16 cellular contexts compared by ENCODE assay signal in the genomic region with DNA sequence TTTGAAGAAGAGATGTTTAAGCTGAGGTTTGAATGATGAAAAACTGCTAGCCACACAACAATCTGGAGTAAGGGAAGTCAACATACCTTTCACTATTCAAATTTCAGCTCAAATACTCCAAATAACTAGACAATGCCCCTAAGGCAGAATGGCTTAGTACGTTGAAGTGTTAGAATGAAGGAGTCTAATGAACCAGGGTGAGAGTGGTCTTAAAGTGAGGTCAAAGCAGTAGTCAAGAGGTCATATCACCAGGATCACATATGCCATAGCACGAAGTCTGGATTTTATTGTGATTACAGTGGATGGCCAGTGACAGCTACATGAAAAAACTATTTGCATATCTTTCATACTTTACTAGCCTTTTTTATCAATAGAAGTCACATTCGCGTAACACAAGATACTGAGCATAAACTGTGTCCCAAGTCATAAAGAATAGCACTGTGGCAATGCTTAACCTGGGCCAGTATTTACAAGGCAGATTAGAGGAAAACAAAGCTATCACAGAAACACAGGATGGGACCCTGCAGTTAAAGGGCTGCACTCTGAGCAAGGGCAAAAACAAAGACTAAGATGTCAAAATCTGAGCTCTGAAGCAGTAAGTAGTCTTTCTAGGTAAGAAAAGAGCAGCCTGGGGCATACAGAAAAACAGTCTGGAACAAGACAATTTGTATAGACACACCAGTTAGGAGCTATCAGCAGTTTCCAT.
DNase-seq lines count a peak whose midpoint lies in the region; ATAC-seq, FAIRE-seq and TF ChIP-seq lines count a peak whose summit lies in the region.
"Had no signal": no experiment of that assay in that cellular context is flagged by ENCODE, and none has a peak within 500 bp of the region (broad histone marks: within the 10 kb centered on the region; RNA-seq: fewer than 3 reads in every experiment).

No MANE protein-coding gene starts in this region.

- FAIRE-seq in GM19239 (lab: Jason Lieb, UNC) (peak; percentile 67), bronchial epithelial cell (lab: Jason Lieb, UNC) (peak; percentile 7)

- dilution Hi-C loops in IMR-90 (cut with HindIII; ENCODE audit: low sequenced_read_pairs, unreplicated experiment): no loop called here

- no peak for TF ChIP-seq RAD21 in IMR-90 (IDR thresholded peaks at IDR 0.05; ENCODE audit: low read length)

- no peaks in the 10 kb centered on the region for H4K20me1 ChIP-seq in IMR-90 (ENCODE audit: insufficient read depth, low read length)
- H4K20me1 ChIP-seq: BLaER1 treated with 17β-estradiol and CSF1 and Interleukin-3, amounts not matched to agents 10 nM and 100 nM had no signal

- H3K4me1 ChIP-seq in IMR-90 (ENCODE audit: control insufficient read depth, insufficient read depth, low read length) (no peaks in the 10 kb centered on the region; the same call in 1 of the 2 replicates), mesodermal cell (ENCODE audit: control insufficient read depth, insufficient read depth, low read length, poor library complexity, severe bottlenecking) (peaks cover 16% of the 10 kb centered on the region), colonic mucosa (no peaks in the 10 kb centered on the region)
- H3K4me1 ChIP-seq: A549; BLaER1 treated with 17β-estradiol and CSF1 and Interleukin-3, amounts not matched to agents 10 nM and 100 nM had no signal

- no peak overlapping the region for H3K4me3 ChIP-seq in IMR-90 (ENCODE audit: insufficient read depth, low read depth, low read length)
- no peak overlapping the region for H3K4me3 ChIP-seq in bronchial epithelial cell (ENCODE audit: low read depth, low read length)
- no peak overlapping the region for H3K4me3 ChIP-seq in mesodermal cell (ENCODE audit: extremely low read depth, insufficient read depth, low read length, poor library complexity, severe bottlenecking)
- H3K4me3 ChIP-seq in colonic mucosa: no peak overlapping the region
- H3K4me3 ChIP-seq: A549; BLaER1 treated with 17β-estradiol and CSF1 and Interleukin-3, amounts not matched to agents 10 nM and 100 nM had no signal

- H2BK120ac ChIP-seq in IMR-90 (ENCODE audit: low read depth, low read length): no peak overlapping the region

- WGBS in IMR-90 (ENCODE audit: extremely low coverage in 2 of 2, insufficient read length in 1 of 2), 2 experiments: no CpG with 5 or more reads among the region's 4 CpGs
- WGBS in mesodermal cell (ENCODE audit: insufficient coverage in 2 of 2), 2 experiments: 92 to 94% methylated on average over 2 of the region's 4 CpGs

- TF ChIP-seq CTCF in IMR-90 (conservative IDR thresholded peaks at IDR 0.05; ENCODE audit: low read depth, low read length) (no peak), bronchial epithelial cell (IDR thresholded peaks at IDR 0.05; ENCODE audit: insufficient read depth, low read length, severe bottlenecking) (no peak), colonic mucosa (IDR thresholded peaks at IDR 0.05) (no peak)

- H3K36me3 ChIP-seq in IMR-90 (ENCODE audit: control insufficient read depth, insufficient read depth, low read length) (no peaks in the 10 kb centered on the region), bronchial epithelial cell (ENCODE audit: control insufficient read depth, insufficient read depth, low read length) (no peaks in the 10 kb centered on the region), mesodermal cell (ENCODE audit: control insufficient read depth, insufficient read depth, low read length) (peaks cover 7% of the 10 kb centered on the region), colonic mucosa (no peaks in the 10 kb centered on the region)

- no peak overlapping the region for H2BK20ac ChIP-seq in IMR-90 (ENCODE audit: low read depth, low read length)

- H2BK5ac ChIP-seq in IMR-90 (ENCODE audit: low read depth, low read length, poor library complexity, severe bottlenecking): no peak overlapping the region

- H3K27me3 ChIP-seq in IMR-90 (ENCODE audit: control insufficient read depth, insufficient read depth, low read length) (no peaks in the 10 kb centered on the region), bronchial epithelial cell (ENCODE audit: control insufficient read depth, insufficient read depth, low read length) (no peaks in the 10 kb centered on the region), colonic mucosa (no peaks in the 10 kb centered on the region)
- H3K27me3 ChIP-seq: BLaER1 treated with 17β-estradiol and CSF1 and Interleukin-3, amounts not matched to agents 10 nM and 100 nM had no signal

- H4K8ac ChIP-seq in IMR-90 (ENCODE audit: low read depth in 2 of 2, low read length in 2 of 2): 0 out of 4 replicates have a peak overlapping the region, but pooled peaks of 1 of the 2 experiments have one; percentile 13

- DNase-seq in GM19239 (ENCODE audit: insufficient read length, low spot score) (no peak), IMR-90 (no peak), bronchial epithelial cell (ENCODE audit: low read depth) (no peak), colonic mucosa (no peak), DMS153 (lab: John Stamatoyannopoulos, UW) (no peak)
- no peak for DNase-seq in activated effector memory CD4-positive, alpha-beta T cell treated with anti-CD3 and anti-CD28 coated beads, Interleukin-2, amount 50 U/mL, for 16 hours
- DNase-seq: DMS 273 treated with DMSO at 0.1 percent for 48 hours, Kasumi-1, MM.1S, NCI-H1092 treated with DMSO at 0.1 percent for 48 hours, NCI-H226, RPMI8226 had no signal

- intact Hi-C loops in IMR-90 (cut with micrococcal nuclease): no loop called here
- intact Hi-C loops in colonic mucosa (cut with DNase I): no loop called here

- H3K79me1 ChIP-seq in IMR-90 (ENCODE audit: low read depth in 1 of 2, low read length in 2 of 2): peaks cover 0 to 12% of the 10 kb centered on the region in 2 experiments; a peak in 2 of 4 replicates

- TF ChIP-seq POLR2A in IMR-90 (IDR thresholded peaks at IDR 0.05; ENCODE audit: low read depth, low read length): no peak

- H3K56ac ChIP-seq in IMR-90 (ENCODE audit: extremely low read depth, insufficient read depth, low read length): no peak overlapping the region

- CTCF ChIA-PET in IMR-90 (lab: Yijun Ruan, JAX): no interaction called here

- no TSS peak for BruUV-seq in IMR-90 (replicated peaks; lab: Mats Ljungman, UMichigan)

- no peak overlapping the region for H3K4me2 ChIP-seq in IMR-90 (ENCODE audit: low read depth, low read length)
- H3K4me2 ChIP-seq: A549; BLaER1 treated with 17β-estradiol and CSF1 and Interleukin-3, amounts not matched to agents 10 nM and 100 nM had no signal

- no peak overlapping the region for H3K27ac ChIP-seq in IMR-90 (ENCODE audit: insufficient read depth, low read length)
- peak overlapping the region; percentile 50 for H3K27ac ChIP-seq in mesodermal cell (ENCODE audit: low read depth, low read length, severe bottlenecking)
- no peak overlapping the region for H3K27ac ChIP-seq in colonic mucosa
- H3K27ac ChIP-seq: A549; BLaER1 treated with 17β-estradiol and CSF1 and Interleukin-3, amounts not matched to agents 10 nM and 100 nM had no signal

- no peak overlapping the region for H2AK5ac ChIP-seq in IMR-90 (ENCODE audit: low read depth, low read length)

- H3K9me1 ChIP-seq in IMR-90 (ENCODE audit: insufficient read depth, low read length): peaks cover 8% of the 10 kb centered on the region; the same call in 1 of the 2 replicates

- no peak overlapping the region for H3K4ac ChIP-seq in IMR-90 (ENCODE audit: low read depth, low read length)

- 0 out of 2 replicates have a peak overlapping the region, but pooled peaks have one; percentile 13 for H4K5ac ChIP-seq in IMR-90 (ENCODE audit: low read depth, low read length)

- H3K14ac ChIP-seq in IMR-90 (replicated peaks; ENCODE audit: low read depth, low read length): 0 out of 2 replicates have a peak overlapping the region, but pooled peaks have one; percentile 15

- H2AK9ac ChIP-seq in IMR-90 (replicated peaks; ENCODE audit: low read depth, low read length, poor library complexity): no peak overlapping the region

- no peak overlapping the region for H2AFZ ChIP-seq in IMR-90 (replicated peaks; ENCODE audit: low read length, poor library complexity)

- no peak overlapping the region for H4K91ac ChIP-seq in IMR-90 (ENCODE audit: insufficient read depth, low read depth, low read length)

- H3K9ac ChIP-seq in IMR-90 (ENCODE audit: low read depth, low read length) (no peak overlapping the region), colonic mucosa (ENCODE audit: low read depth in 2 of 2, low read length in 2 of 2) (no peak overlapping the region)
- H3K9ac ChIP-seq: BLaER1 treated with 17β-estradiol and CSF1 and Interleukin-3, amounts not matched to agents 10 nM and 100 nM had no signal

- H3K18ac ChIP-seq in IMR-90 (ENCODE audit: low read depth, low read length): no peak overlapping the region

- in situ Hi-C loops in IMR-90 (cut with MboI; ENCODE audit: low sequenced_read_pairs): no loop called here

- no peaks in the 10 kb centered on the region for H3K9me3 ChIP-seq in IMR-90 (ENCODE audit: control insufficient read depth, insufficient read depth, low read length)
- H3K9me3 ChIP-seq in mesodermal cell (ENCODE audit: control insufficient read depth, low read length): no peaks in the 10 kb centered on the region
- no peaks in the 10 kb centered on the region for H3K9me3 ChIP-seq in colonic mucosa
- H3K9me3 ChIP-seq: A549; BLaER1 treated with 17β-estradiol and CSF1 and Interleukin-3, amounts not matched to agents 10 nM and 100 nM had no signal

- ATAC-seq in IMR-90 (ENCODE audit: low read depth) (no peak), HG03139 (IDR thresholded peaks at IDR 0.05; ENCODE audit: unreplicated experiment) (no peak)
- ATAC-seq: A549 had no signal

- H3K23ac ChIP-seq in IMR-90 (ENCODE audit: low read depth, low read length): 0 out of 2 replicates have a peak overlapping the region, but pooled peaks have one; percentile 51

- no peak overlapping the region for H2BK15ac ChIP-seq in IMR-90 (ENCODE audit: low read depth, low read length)

- POLR2A ChIA-PET in IMR-90 (lab: Charles Lee; ENCODE audit: unreplicated experiment): no interaction called here

TF ChIP-seq in IMR-90, 13 proteins besides CTCF, POLR2A, EP300 and RAD21 (continues in another document):
- TF ChIP-seq MAFK (IDR thresholded peaks at IDR 0.05; ENCODE audit: low read depth, low read length): no peak
- TF ChIP-seq NFE2L2 (IDR thresholded peaks at IDR 0.05; ENCODE audit: low read depth, low read length): no peak
- no peak for TF ChIP-seq FOS (IDR thresholded peaks at IDR 0.05; ENCODE audit: low read depth, low read length)
- no peak for TF ChIP-seq SMC3 (IDR thresholded peaks at IDR 0.05; ENCODE audit: low read depth, low read length)
- TF ChIP-seq RCOR1 (IDR thresholded peaks at IDR 0.05; ENCODE audit: insufficient replicate concordance, low read length): no peak
- TF ChIP-seq, protein P1, sequence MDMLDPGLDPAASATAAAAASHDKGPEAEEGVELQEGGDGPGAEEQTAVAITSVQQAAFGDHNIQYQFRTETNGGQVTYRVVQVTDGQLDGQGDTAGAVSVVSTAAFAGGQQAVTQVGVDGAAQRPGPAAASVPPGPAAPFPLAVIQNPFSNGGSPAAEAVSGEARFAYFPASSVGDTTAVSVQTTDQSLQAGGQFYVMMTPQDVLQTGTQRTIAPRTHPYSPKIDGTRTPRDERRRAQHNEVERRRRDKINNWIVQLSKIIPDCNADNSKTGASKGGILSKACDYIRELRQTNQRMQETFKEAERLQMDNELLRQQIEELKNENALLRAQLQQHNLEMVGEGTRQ (IDR thresholded peaks at IDR 0.05; ENCODE audit: low read depth, low read length): no peak
- TF ChIP-seq MAZ (IDR thresholded peaks at IDR 0.05; ENCODE audit: borderline replicate concordance, low read depth, low read length): no peak
- TF ChIP-seq RFX5 (IDR thresholded peaks at IDR 0.05; ENCODE audit: low read depth, low read length): no peak
